1 cellular context compared by ENCODE assay signal in the genomic region with DNA sequence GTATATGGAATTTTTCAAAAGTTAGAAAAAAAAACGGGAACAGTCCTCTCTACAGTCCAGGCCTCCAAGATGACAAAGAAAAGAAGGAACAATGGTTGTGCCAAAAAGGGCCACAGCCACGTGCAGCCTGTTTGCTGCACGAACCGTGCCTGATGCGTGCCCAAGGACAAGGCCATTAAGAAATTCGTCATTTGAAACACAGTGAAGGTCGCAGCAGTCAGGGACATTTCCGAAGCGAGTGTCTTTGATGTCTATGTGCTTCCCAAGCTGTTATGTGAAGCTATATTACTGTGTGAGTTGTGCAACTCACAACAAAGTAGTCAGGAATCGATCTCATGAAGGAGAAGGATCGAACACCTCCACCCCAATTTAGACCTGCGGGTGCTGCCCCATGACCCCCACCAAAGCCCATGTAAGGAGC.
TF ChIP-seq lines count a peak whose summit lies in the region.

No MANE protein-coding gene starts in this region.

TF ChIP-seq in HepG2, 621 proteins besides CTCF, POLR2A, EP300 and RAD21 (continued from another document and continues in another):
- TF ChIP-seq, protein P1, sequence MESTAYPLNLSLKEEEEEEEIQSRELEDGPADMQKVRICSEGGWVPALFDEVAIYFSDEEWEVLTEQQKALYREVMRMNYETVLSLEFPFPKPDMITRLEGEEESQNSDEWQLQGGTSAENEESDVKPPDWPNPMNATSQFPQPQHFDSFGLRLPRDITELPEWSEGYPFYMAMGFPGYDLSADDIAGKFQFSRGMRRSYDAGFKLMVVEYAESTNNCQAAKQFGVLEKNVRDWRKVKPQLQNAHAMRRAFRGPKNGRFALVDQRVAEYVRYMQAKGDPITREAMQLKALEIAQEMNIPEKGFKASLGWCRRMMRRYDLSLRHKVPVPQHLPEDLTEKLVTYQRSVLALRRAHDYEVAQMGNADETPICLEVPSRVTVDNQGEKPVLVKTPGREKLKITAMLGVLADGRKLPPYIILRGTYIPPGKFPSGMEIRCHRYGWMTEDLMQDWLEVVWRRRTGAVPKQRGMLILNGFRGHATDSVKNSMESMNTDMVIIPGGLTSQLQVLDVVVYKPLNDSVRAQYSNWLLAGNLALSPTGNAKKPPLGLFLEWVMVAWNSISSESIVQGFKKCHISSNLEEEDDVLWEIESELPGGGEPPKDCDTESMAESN (CRISPR knock-in tag; conservative IDR thresholded peaks at IDR 0.05): no peak
- TF ChIP-seq SYNCRIP (IDR thresholded peaks at IDR 0.05; ENCODE audit: insufficient read depth, low read depth, low read length) (no peak), HES4 (CRISPR knock-in tag; IDR thresholded peaks at IDR 0.05; ENCODE audit: borderline replicate concordance) (no peak), ZBTB1 (CRISPR knock-in tag; IDR thresholded peaks at IDR 0.05; ENCODE audit: borderline replicate concordance) (no peak), PHF5A (CRISPR knock-in tag; IDR thresholded peaks at IDR 0.05; ENCODE audit: low read depth, unreplicated experiment) (no peak), EED (CRISPR knock-in tag; IDR thresholded peaks at IDR 0.05) (no peak), ZNF296 (CRISPR knock-in tag; conservative IDR thresholded peaks at IDR 0.05) (no peak), KLF13 (CRISPR knock-in tag; IDR thresholded peaks at IDR 0.05) (no peak), REPIN1 (CRISPR knock-in tag; IDR thresholded peaks at IDR 0.05; ENCODE audit: borderline replicate concordance, low read depth) (no peak), BHLHE40 (IDR thresholded peaks at IDR 0.05; ENCODE audit: low read length) (peak; percentile 99), ZNF83 (CRISPR knock-in tag; IDR thresholded peaks at IDR 0.05; ENCODE audit: borderline replicate concordance) (no peak), ZNF20 (CRISPR knock-in tag; IDR thresholded peaks at IDR 0.05) (no peak), FOSL2 (CRISPR knock-in tag; IDR thresholded peaks at IDR 0.05) (peak; percentile 76), NCOA1 (CRISPR knock-in tag; IDR thresholded peaks at IDR 0.05) (no peak), MEIS2 (CRISPR knock-in tag; IDR thresholded peaks at IDR 0.05) (no peak), IKZF1 (IDR thresholded peaks at IDR 0.05) (no peak), ZNF598 (CRISPR knock-in tag; IDR thresholded peaks at IDR 0.05; ENCODE audit: borderline replicate concordance) (no peak), SMAD9 (CRISPR knock-in tag; IDR thresholded peaks at IDR 0.05) (no peak), ZFP36 (IDR thresholded peaks at IDR 0.05; ENCODE audit: borderline replicate concordance, low read depth, low read length, partially characterized antibody) (no peak), NBN (conservative IDR thresholded peaks at IDR 0.05) (no peak), ZNF678 (CRISPR knock-in tag; IDR thresholded peaks at IDR 0.05) (no peak), FOXO1 (CRISPR knock-in tag; IDR thresholded peaks at IDR 0.05) (peak; percentile 82), ZNF496 (CRISPR knock-in tag; IDR thresholded peaks at IDR 0.05; ENCODE audit: insufficient replicate concordance) (no peak), CC2D1A (CRISPR knock-in tag; IDR thresholded peaks at IDR 0.05) (no peak), TOPORS (CRISPR knock-in tag; IDR thresholded peaks at IDR 0.05) (no peak), RXRA (CRISPR knock-in tag; IDR thresholded peaks at IDR 0.05) (peak; percentile 59; the same call in 1 of the 2 replicates), MAFG (CRISPR knock-in tag; IDR thresholded peaks at IDR 0.05) (no peak), SIN3A (IDR thresholded peaks at IDR 0.05; ENCODE audit: borderline replicate concordance, low read depth, low read length) (no peak), ZFAT (CRISPR knock-in tag; conservative IDR thresholded peaks at IDR 0.05) (no peak), ZNF788 (CRISPR knock-in tag; IDR thresholded peaks at IDR 0.05; ENCODE audit: borderline replicate concordance) (no peak), ZFP41 (CRISPR knock-in tag; IDR thresholded peaks at IDR 0.05; ENCODE audit: borderline replicate concordance) (no peak), SOX5 (CRISPR knock-in tag; IDR thresholded peaks at IDR 0.05; ENCODE audit: borderline replicate concordance) (peak; percentile 98), ETV5 (CRISPR knock-in tag; IDR thresholded peaks at IDR 0.05; ENCODE audit: borderline replicate concordance) (peak; percentile 42; the same call in 1 of the 2 replicates), AHR (CRISPR knock-in tag; IDR thresholded peaks at IDR 0.05) (peak; percentile 65; the same call in 1 of the 2 replicates), RELA (CRISPR knock-in tag; IDR thresholded peaks at IDR 0.05) (no peak), ZNF251 (CRISPR knock-in tag; IDR thresholded peaks at IDR 0.05) (no peak), KLF16 (CRISPR knock-in tag; IDR thresholded peaks at IDR 0.05) (peak in 1 of 2 experiments; percentile 66; a peak in 2 of 4 replicates), ZNF747 (CRISPR knock-in tag; IDR thresholded peaks at IDR 0.05; ENCODE audit: borderline replicate concordance) (no peak), CBX5 (CRISPR knock-in tag; IDR thresholded peaks at IDR 0.05; ENCODE audit: borderline replicate concordance) (no peak), AKAP8 (CRISPR knock-in tag; IDR thresholded peaks at IDR 0.05) (no peak), KLF6 (CRISPR knock-in tag; IDR thresholded peaks at IDR 0.05) (peak; percentile 22; the same call in 1 of the 2 replicates), ZNF790 (CRISPR knock-in tag; IDR thresholded peaks at IDR 0.05; ENCODE audit: borderline replicate concordance) (no peak), SRY (CRISPR knock-in tag; IDR thresholded peaks at IDR 0.05) (0 out of 2 replicates have a peak, but pooled peaks have one; percentile 36), HMGA1 (CRISPR knock-in tag; conservative IDR thresholded peaks at IDR 0.05) (no peak), SIX1 (CRISPR knock-in tag; IDR thresholded peaks at IDR 0.05; ENCODE audit: borderline replicate concordance) (no peak)
- TF ChIP-seq, protein P2, sequence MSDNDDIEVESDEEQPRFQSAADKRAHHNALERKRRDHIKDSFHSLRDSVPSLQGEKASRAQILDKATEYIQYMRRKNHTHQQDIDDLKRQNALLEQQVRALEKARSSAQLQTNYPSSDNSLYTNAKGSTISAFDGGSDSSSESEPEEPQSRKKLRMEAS (IDR thresholded peaks at IDR 0.05): peak; percentile 80
- TF ChIP-seq, protein P3, sequence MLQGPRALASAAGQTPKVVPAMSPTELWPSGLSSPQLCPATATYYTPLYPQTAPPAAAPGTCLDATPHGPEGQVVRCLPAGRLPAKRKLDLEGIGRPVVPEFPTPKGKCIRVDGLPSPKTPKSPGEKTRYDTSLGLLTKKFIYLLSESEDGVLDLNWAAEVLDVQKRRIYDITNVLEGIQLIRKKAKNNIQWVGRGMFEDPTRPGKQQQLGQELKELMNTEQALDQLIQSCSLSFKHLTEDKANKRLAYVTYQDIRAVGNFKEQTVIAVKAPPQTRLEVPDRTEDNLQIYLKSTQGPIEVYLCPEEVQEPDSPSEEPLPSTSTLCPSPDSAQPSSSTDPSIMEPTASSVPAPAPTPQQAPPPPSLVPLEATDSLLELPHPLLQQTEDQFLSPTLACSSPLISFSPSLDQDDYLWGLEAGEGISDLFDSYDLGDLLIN (CRISPR knock-in tag; IDR thresholded peaks at IDR 0.05; ENCODE audit: borderline replicate concordance): no peak
- TF ChIP-seq, protein P4, sequence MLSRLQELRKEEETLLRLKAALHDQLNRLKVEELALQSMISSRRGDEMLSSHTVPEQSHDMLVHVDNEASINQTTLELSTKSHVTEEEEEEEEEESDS (CRISPR knock-in tag; IDR thresholded peaks at IDR 0.05; ENCODE audit: borderline replicate concordance): no peak
- TF ChIP-seq, protein P5, sequence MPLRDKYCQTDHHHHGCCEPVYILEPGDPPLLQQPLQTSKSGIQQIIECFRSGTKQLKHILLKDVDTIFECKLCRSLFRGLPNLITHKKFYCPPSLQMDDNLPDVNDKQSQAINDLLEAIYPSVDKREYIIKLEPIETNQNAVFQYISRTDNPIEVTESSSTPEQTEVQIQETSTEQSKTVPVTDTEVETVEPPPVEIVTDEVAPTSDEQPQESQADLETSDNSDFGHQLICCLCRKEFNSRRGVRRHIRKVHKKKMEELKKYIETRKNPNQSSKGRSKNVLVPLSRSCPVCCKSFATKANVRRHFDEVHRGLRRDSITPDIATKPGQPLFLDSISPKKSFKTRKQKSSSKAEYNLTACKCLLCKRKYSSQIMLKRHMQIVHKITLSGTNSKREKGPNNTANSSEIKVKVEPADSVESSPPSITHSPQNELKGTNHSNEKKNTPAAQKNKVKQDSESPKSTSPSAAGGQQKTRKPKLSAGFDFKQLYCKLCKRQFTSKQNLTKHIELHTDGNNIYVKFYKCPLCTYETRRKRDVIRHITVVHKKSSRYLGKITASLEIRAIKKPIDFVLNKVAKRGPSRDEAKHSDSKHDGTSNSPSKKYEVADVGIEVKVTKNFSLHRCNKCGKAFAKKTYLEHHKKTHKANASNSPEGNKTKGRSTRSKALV (CRISPR knock-in tag; IDR thresholded peaks at IDR 0.05): no peak
- TF ChIP-seq, protein P6, sequence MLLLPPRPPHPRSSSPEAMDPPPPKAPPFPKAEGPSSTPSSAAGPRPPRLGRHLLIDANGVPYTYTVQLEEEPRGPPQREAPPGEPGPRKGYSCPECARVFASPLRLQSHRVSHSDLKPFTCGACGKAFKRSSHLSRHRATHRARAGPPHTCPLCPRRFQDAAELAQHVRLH (CRISPR knock-in tag; IDR thresholded peaks at IDR 0.05; ENCODE audit: borderline replicate concordance, low read depth): no peak
- TF ChIP-seq, protein P7, sequence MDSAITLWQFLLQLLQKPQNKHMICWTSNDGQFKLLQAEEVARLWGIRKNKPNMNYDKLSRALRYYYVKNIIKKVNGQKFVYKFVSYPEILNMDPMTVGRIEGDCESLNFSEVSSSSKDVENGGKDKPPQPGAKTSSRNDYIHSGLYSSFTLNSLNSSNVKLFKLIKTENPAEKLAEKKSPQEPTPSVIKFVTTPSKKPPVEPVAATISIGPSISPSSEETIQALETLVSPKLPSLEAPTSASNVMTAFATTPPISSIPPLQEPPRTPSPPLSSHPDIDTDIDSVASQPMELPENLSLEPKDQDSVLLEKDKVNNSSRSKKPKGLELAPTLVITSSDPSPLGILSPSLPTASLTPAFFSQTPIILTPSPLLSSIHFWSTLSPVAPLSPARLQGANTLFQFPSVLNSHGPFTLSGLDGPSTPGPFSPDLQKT (CRISPR knock-in tag; IDR thresholded peaks at IDR 0.05; ENCODE audit: borderline replicate concordance): no peak
- TF ChIP-seq, protein P8, sequence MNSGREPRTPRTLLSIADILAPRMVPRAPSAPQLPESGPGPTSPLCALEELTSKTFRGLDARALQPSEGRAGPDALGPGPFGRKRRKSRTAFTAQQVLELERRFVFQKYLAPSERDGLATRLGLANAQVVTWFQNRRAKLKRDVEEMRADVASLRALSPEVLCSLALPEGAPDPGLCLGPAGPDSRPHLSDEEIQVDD (CRISPR knock-in tag; IDR thresholded peaks at IDR 0.05; ENCODE audit: borderline replicate concordance): no peak
- TF ChIP-seq, protein P9, sequence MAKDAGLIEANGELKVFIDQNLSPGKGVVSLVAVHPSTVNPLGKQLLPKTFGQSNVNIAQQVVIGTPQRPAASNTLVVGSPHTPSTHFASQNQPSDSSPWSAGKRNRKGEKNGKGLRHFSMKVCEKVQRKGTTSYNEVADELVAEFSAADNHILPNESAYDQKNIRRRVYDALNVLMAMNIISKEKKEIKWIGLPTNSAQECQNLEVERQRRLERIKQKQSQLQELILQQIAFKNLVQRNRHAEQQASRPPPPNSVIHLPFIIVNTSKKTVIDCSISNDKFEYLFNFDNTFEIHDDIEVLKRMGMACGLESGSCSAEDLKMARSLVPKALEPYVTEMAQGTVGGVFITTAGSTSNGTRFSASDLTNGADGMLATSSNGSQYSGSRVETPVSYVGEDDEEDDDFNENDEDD (CRISPR knock-in tag; IDR thresholded peaks at IDR 0.05; ENCODE audit: borderline replicate concordance): peak; percentile 53
- TF ChIP-seq, protein P10, sequence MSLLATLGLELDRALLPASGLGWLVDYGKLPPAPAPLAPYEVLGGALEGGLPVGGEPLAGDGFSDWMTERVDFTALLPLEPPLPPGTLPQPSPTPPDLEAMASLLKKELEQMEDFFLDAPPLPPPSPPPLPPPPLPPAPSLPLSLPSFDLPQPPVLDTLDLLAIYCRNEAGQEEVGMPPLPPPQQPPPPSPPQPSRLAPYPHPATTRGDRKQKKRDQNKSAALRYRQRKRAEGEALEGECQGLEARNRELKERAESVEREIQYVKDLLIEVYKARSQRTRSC (CRISPR knock-in tag; IDR thresholded peaks at IDR 0.05; ENCODE audit: low read depth): no peak
- TF ChIP-seq, protein P11, sequence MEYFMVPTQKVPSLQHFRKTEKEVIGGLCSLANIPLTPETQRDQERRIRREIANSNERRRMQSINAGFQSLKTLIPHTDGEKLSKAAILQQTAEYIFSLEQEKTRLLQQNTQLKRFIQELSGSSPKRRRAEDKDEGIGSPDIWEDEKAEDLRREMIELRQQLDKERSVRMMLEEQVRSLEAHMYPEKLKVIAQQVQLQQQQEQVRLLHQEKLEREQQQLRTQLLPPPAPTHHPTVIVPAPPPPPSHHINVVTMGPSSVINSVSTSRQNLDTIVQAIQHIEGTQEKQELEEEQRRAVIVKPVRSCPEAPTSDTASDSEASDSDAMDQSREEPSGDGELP (IDR thresholded peaks at IDR 0.05; ENCODE audit: borderline replicate concordance, low read depth): no peak
- TF ChIP-seq, protein P12, sequence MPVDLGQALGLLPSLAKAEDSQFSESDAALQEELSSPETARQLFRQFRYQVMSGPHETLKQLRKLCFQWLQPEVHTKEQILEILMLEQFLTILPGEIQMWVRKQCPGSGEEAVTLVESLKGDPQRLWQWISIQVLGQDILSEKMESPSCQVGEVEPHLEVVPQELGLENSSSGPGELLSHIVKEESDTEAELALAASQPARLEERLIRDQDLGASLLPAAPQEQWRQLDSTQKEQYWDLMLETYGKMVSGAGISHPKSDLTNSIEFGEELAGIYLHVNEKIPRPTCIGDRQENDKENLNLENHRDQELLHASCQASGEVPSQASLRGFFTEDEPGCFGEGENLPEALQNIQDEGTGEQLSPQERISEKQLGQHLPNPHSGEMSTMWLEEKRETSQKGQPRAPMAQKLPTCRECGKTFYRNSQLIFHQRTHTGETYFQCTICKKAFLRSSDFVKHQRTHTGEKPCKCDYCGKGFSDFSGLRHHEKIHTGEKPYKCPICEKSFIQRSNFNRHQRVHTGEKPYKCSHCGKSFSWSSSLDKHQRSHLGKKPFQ (CRISPR knock-in tag; IDR thresholded peaks at IDR 0.05; ENCODE audit: insufficient replicate concordance): no peak
- TF ChIP-seq, protein P13, sequence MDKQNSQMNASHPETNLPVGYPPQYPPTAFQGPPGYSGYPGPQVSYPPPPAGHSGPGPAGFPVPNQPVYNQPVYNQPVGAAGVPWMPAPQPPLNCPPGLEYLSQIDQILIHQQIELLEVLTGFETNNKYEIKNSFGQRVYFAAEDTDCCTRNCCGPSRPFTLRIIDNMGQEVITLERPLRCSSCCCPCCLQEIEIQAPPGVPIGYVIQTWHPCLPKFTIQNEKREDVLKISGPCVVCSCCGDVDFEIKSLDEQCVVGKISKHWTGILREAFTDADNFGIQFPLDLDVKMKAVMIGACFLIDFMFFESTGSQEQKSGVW (CRISPR knock-in tag; IDR thresholded peaks at IDR 0.05; ENCODE audit: borderline replicate concordance): no peak
- TF ChIP-seq, protein P14, sequence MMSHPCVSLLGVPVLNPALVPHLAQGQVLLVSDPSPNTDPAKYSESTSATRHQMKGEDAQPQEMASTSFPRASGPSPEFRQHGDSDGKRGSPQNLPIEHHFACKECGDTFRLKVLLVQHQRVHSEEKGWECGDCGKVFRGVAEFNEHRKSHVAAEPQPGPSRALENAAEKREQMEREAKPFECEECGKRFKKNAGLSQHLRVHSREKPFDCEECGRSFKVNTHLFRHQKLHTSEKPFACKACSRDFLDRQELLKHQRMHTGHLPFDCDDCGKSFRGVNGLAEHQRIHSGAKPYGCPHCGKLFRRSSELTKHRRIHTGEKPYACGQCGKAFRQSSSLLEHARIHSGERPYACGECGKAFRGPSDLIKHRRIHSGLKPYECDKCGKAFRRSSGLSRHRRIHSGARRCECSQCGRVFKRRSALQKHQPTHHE (CRISPR knock-in tag; IDR thresholded peaks at IDR 0.05; ENCODE audit: borderline replicate concordance): no peak
